ENCODE assay signal across 24 cellular contexts in genomic region chr12:45342171-45342570, GRCh38.
DNase-seq lines count a peak whose midpoint lies in the region; ATAC-seq, FAIRE-seq and TF ChIP-seq lines count a peak whose summit lies in the region.
"Had no signal": no experiment of that assay in that cellular context is flagged by ENCODE, and none has a peak within 500 bp of the region (broad histone marks: within the 10 kb centered on the region; RNA-seq: fewer than 3 reads in every experiment).

No MANE protein-coding gene starts in this region.

- peaks cover 46% of the 10 kb centered on the region for H3K36me3 Mint-ChIP-seq in Caco-2 (ENCODE audit: insufficient read depth, unreplicated experiment)

- no peak overlapping the region for H3K18ac ChIP-seq in trophoblast cell (ENCODE audit: low read length)

- no peak overlapping the region for H2BK12ac ChIP-seq in trophoblast cell (ENCODE audit: low read length)

- H4K20me1 ChIP-seq in K562 (replicated peaks; ENCODE audit: control insufficient read depth, insufficient read depth, low read length) (no peaks in the 10 kb centered on the region), smooth muscle cell (ENCODE audit: low read depth) (peaks cover 3% of the 10 kb centered on the region), osteoblast (ENCODE audit: insufficient read depth, low read length) (peaks cover 4% of the 10 kb centered on the region)
- H4K20me1 ChIP-seq: BLaER1 had no signal

- no peaks in the 10 kb centered on the region for H3K27me3 ChIP-seq in Caco-2 (replicated peaks; ENCODE audit: control insufficient read depth, insufficient read depth, low read length)
- H3K27me3 ChIP-seq in K562 (ENCODE audit: control insufficient read depth in 2 of 2, insufficient read depth in 2 of 2, low read length in 2 of 2): no peaks in the 10 kb centered on the region
- H3K27me3 ChIP-seq in trophoblast cell (ENCODE audit: insufficient read depth, low read length): no peaks in the 10 kb centered on the region
- H3K27me3 ChIP-seq in smooth muscle cell (ENCODE audit: low read depth): no peaks in the 10 kb centered on the region
- H3K27me3 ChIP-seq in esophagus muscularis mucosa: no peaks in the 10 kb centered on the region
- no peaks in the 10 kb centered on the region for H3K27me3 ChIP-seq in osteoblast (ENCODE audit: insufficient read depth, low read length)
- H3K27me3 ChIP-seq: BLaER1 had no signal

- H3K36me3 ChIP-seq in Caco-2 (ENCODE audit: control insufficient read depth, insufficient read depth, low read length): no peaks in the 10 kb centered on the region; the same call in 1 of the 2 replicates
- no peaks in the 10 kb centered on the region for H3K36me3 ChIP-seq in K562 (ENCODE audit: control insufficient read depth, insufficient read depth, low read length)
- H3K36me3 ChIP-seq in trophoblast cell (ENCODE audit: control insufficient read depth in 1 of 2, insufficient read depth in 2 of 2, low read length in 2 of 2): peaks cover 0 to 3% of the 10 kb centered on the region in 2 experiments
- no peaks in the 10 kb centered on the region for H3K36me3 ChIP-seq in smooth muscle cell (ENCODE audit: low read depth)
- H3K36me3 ChIP-seq in esophagus muscularis mucosa: peaks cover 0 to 6% (median 2%) of the 10 kb centered on the region in 4 donors
- peaks cover 4% of the 10 kb centered on the region for H3K36me3 ChIP-seq in osteoblast (ENCODE audit: insufficient read depth, low read length)

- H3F3A ChIP-seq in smooth muscle cell (ENCODE audit: low read depth): no peaks in the 10 kb centered on the region

- POLR2A ChIA-PET in Caco-2 (lab: Charles Lee) (no interaction called here), K562 (lab: Yijun Ruan, JAX) (no interaction called here)

- intact Hi-C loops in Caco-2 (cut with micrococcal nuclease; ENCODE audit: unreplicated experiment) (loop anchor here (2.0 kb wide), 3 partner anchors 43 to 125 kb away; partner anchors contain the start of gene ANO6), K562 (cut with micrococcal nuclease) (no loop called here), esophagus muscularis mucosa (cut with DNase I) (no loop called here)

- DNase-seq in Caco-2 (no peak), K562 (ENCODE audit: extremely low read depth in 1 of 4, low spot score in 3 of 4) (no peak), trophoblast cell (peak; percentile 75 to 89), smooth muscle cell (lab: John Stamatoyannopoulos, UW; ENCODE audit: unreplicated experiment) (no peak), esophagus muscularis mucosa (ENCODE audit: extremely low spot score) (no peak), osteoblast (ENCODE audit: insufficient read length, low spot score, missing footprints) (no peak)
- no peak for DNase-seq in stimulated activated CD4-positive, alpha-beta T cell treated with anti-CD3 and anti-CD28 coated beads, Interleukin-15, amount 100 ng/mL, for 24 hours
- DNase-seq: CD4-positive, CD25-positive, alpha-beta regulatory T cell; CD8-positive, alpha-beta T cell; DMS 273 treated with DMSO at 0.1 percent for 48 hours; DMS79; EL; GDM1; GM23248; H9; HFFc6 had no signal

- H3K14ac ChIP-seq in trophoblast cell (ENCODE audit: low read length): no peak overlapping the region

- no peak for ATAC-seq in K562
- ATAC-seq: CD8-positive, alpha-beta T cell; GM12878 had no signal

- H3K4ac ChIP-seq in trophoblast cell (ENCODE audit: low read depth, low read length): no peak overlapping the region

- TF ChIP-seq POLR2A in K562 (conservative IDR thresholded peaks at IDR 0.05) (no peak), esophagus muscularis mucosa (IDR thresholded peaks at IDR 0.05; ENCODE audit: low read depth) (no peak)

- TF ChIP-seq CTCF in Caco-2 (IDR thresholded peaks at IDR 0.05; ENCODE audit: insufficient read depth in 1 of 2, low read depth in 1 of 2, low read length in 1 of 2, severe bottlenecking in 1 of 2, unreplicated experiment in 1 of 2) (no peak), K562 (IDR thresholded peaks at IDR 0.05 in 2 of 3, conservative IDR thresholded peaks at IDR 0.05 in 1 of 3; ENCODE audit: insufficient read depth in 2 of 3, low read depth in 1 of 3, low read length in 3 of 3) (no peak), smooth muscle cell (IDR thresholded peaks at IDR 0.05; ENCODE audit: borderline replicate concordance, insufficient read depth, poor library complexity, severe bottlenecking) (no peak), esophagus muscularis mucosa (IDR thresholded peaks at IDR 0.05) (no peak), osteoblast (IDR thresholded peaks at IDR 0.05; ENCODE audit: extremely low read depth, low read depth, low read length) (no peak)

- H3K79me2 ChIP-seq in K562 (ENCODE audit: control insufficient read depth, insufficient read depth, low read length) (no peaks in the 10 kb centered on the region), trophoblast cell (ENCODE audit: control insufficient read depth, insufficient read depth, low read length, poor library complexity) (no peaks in the 10 kb centered on the region), smooth muscle cell (ENCODE audit: low read depth) (peaks cover 12% of the 10 kb centered on the region), osteoblast (ENCODE audit: insufficient read depth, low read length) (no peaks in the 10 kb centered on the region)

- H2BK5ac ChIP-seq in trophoblast cell (ENCODE audit: low read depth, low read length, poor library complexity): no peak overlapping the region

- no peak for TF ChIP-seq EP300 in K562 (IDR thresholded peaks at IDR 0.05; ENCODE audit: low read length)
- TF ChIP-seq EP300 in esophagus muscularis mucosa (IDR thresholded peaks at IDR 0.05): no peak

- no peak overlapping the region for H4K91ac ChIP-seq in trophoblast cell (ENCODE audit: low read depth, low read length)

- H3K9ac ChIP-seq in K562 (ENCODE audit: insufficient read depth in 1 of 2, low read depth in 2 of 2, low read length in 2 of 2) (no peak overlapping the region), trophoblast cell (ENCODE audit: low read length) (no peak overlapping the region), smooth muscle cell (ENCODE audit: low read depth) (no peak overlapping the region)
- H3K9ac ChIP-seq: BLaER1, GM23248 had no signal

- peaks cover 21% of the 10 kb centered on the region for H3K4me1 Mint-ChIP-seq in Caco-2 (ENCODE audit: low read depth, unreplicated experiment)
- H3K4me1 Mint-ChIP-seq: B cell had no signal

- H3K23ac ChIP-seq in trophoblast cell (ENCODE audit: low read length): no peak overlapping the region

- H3K27ac ChIP-seq in K562 (ENCODE audit: extremely low read depth, low read depth, low read length) (no peak overlapping the region), trophoblast cell (ENCODE audit: low read depth, low read length) (no peak overlapping the region), smooth muscle cell (ENCODE audit: low read depth) (peak overlapping the region; percentile 52), esophagus muscularis mucosa (replicated peaks in 1 of 4) (no peak overlapping the region), osteoblast (ENCODE audit: low read depth, low read length) (no peak overlapping the region)
- H3K27ac ChIP-seq: 22Rv1, BLaER1, C4-2B, GM23248 had no signal

- CTCF ChIA-PET in Caco-2 (lab: Charles Lee): no interaction called here
- CTCF ChIA-PET in K562 (lab: Yijun Ruan, JAX; ENCODE audit: low intra/inter-chr PET ratio): no interaction called here

- H3K4me3 ChIP-seq in Caco-2 (ENCODE audit: low read depth, low read length) (no peak overlapping the region), K562 (no peak overlapping the region), trophoblast cell (ENCODE audit: low read depth, low read length) (no peak overlapping the region), smooth muscle cell (no peak overlapping the region), esophagus muscularis mucosa (no peak overlapping the region), osteoblast (ENCODE audit: insufficient read depth, low read length) (no peak overlapping the region)
- H3K4me3 ChIP-seq: BLaER1, GM12878, GM23248 had no signal

- H2BK120ac ChIP-seq in trophoblast cell (ENCODE audit: insufficient read depth, low read length, poor library complexity): no peak overlapping the region

- in situ Hi-C loops in K562 (cut with MboI): no loop called here

- H3K4me1 ChIP-seq in Caco-2 (peaks cover 28% of the 10 kb centered on the region), K562 (replicated peaks in 1 of 2; ENCODE audit: control insufficient read depth in 2 of 2, insufficient read depth in 2 of 2, low read length in 2 of 2) (peaks cover 0 to 20% of the 10 kb centered on the region in 2 experiments; a peak in 3 of 5 replicates), trophoblast cell (ENCODE audit: control insufficient read depth in 1 of 2, insufficient read depth in 2 of 2, low read length in 2 of 2) (peaks cover 9 to 19% of the 10 kb centered on the region in 2 experiments), smooth muscle cell (ENCODE audit: low read depth) (no peaks in the 10 kb centered on the region), esophagus muscularis mucosa (peaks cover 23 to 72% (median 42%) of the 10 kb centered on the region in 4 donors), osteoblast (ENCODE audit: insufficient read depth, low read length) (peaks cover 12% of the 10 kb centered on the region)
- H3K4me1 ChIP-seq: BLaER1 had no signal

- H4K12ac ChIP-seq in trophoblast cell (ENCODE audit: low read depth, low read length): no peak overlapping the region

- H3K9me3 Mint-ChIP-seq in Caco-2 (ENCODE audit: unreplicated experiment): no peaks in the 10 kb centered on the region
- H3K9me3 Mint-ChIP-seq: CD4-positive, CD25-positive, alpha-beta regulatory T cell; CD8-positive, alpha-beta T cell; H9; HFFc6 had no signal

- 50% methylated on average over 3 of the region's 3 CpGs for WGBS in K562 (ENCODE audit: insufficient coverage, low coverage, missing lambda C conversion rate)
- WGBS in trophoblast cell (ENCODE audit: extremely low coverage, insufficient coverage, insufficient read length): no CpG with 5 or more reads among the region's 3 CpGs
- WGBS in smooth muscle cell (ENCODE audit: low lambda C conversion rate): 84% methylated on average over 3 of the region's 3 CpGs
- WGBS in esophagus muscularis mucosa: 55% methylated on average over 3 of the region's 3 CpGs

- no peak overlapping the region for H2AK5ac ChIP-seq in trophoblast cell (ENCODE audit: low read length)

- H3K79me1 ChIP-seq in trophoblast cell (ENCODE audit: low read length): peaks cover 5% of the 10 kb centered on the region

- H3K9me3 ChIP-seq in Caco-2 (no peaks in the 10 kb centered on the region), K562 (replicated peaks; ENCODE audit: control insufficient read depth, insufficient read depth, low read depth, low read length) (no peaks in the 10 kb centered on the region), trophoblast cell (ENCODE audit: insufficient read depth, low read depth, low read length) (no peaks in the 10 kb centered on the region), smooth muscle cell (replicated peaks; ENCODE audit: low read depth) (no peaks in the 10 kb centered on the region), esophagus muscularis mucosa (no peaks in the 10 kb centered on the region), osteoblast (ENCODE audit: low read depth, low read length) (no peaks in the 10 kb centered on the region)
- H3K9me3 ChIP-seq: BLaER1 had no signal

- no peaks in the 10 kb centered on the region for H3K27me3 Mint-ChIP-seq in Caco-2 (ENCODE audit: insufficient read depth, unreplicated experiment)
- H3K27me3 Mint-ChIP-seq: B cell; CD4-positive, CD25-positive, alpha-beta regulatory T cell had no signal

- peak overlapping the region; percentile 45 for H3K27ac Mint-ChIP-seq in Caco-2 (ENCODE audit: unreplicated experiment)
- H3K27ac Mint-ChIP-seq: B cell; CD8-positive, alpha-beta T cell; H9 had no signal

- H3K4me2 ChIP-seq in K562 (ENCODE audit: insufficient read depth, low read length) (no peak overlapping the region), trophoblast cell (ENCODE audit: low read length) (no peak overlapping the region), smooth muscle cell (no peak overlapping the region), osteoblast (ENCODE audit: insufficient read depth, low read length) (no peak overlapping the region)
- H3K4me2 ChIP-seq: BLaER1 had no signal

- no peaks in the 10 kb centered on the region for H3K9me1 ChIP-seq in K562 (ENCODE audit: control insufficient read depth, insufficient read depth, low read length)

- H2AFZ ChIP-seq in K562 (ENCODE audit: low read depth, low read length) (no peak overlapping the region), trophoblast cell (ENCODE audit: insufficient read depth, low read length, poor library complexity) (no peak overlapping the region), smooth muscle cell (ENCODE audit: low read depth) (no peak overlapping the region), osteoblast (ENCODE audit: low read length) (no peak overlapping the region)
- H2AFZ ChIP-seq: GM23248 had no signal

- H4K8ac ChIP-seq in trophoblast cell (ENCODE audit: low read depth, low read length): no peak overlapping the region

- BruUV-seq in Caco-2 (replicated peaks; lab: Mats Ljungman, UMichigan) (no TSS peak), K562 (replicated peaks; lab: Mats Ljungman, UMichigan) (no TSS peak)

- no peak for TF ChIP-seq RAD21 in K562 (CRISPR knock-in tag; conservative IDR thresholded peaks at IDR 0.05 in 1 of 2, IDR thresholded peaks at IDR 0.05 in 1 of 2)

- peak; percentile 26 for FAIRE-seq in K562 (lab: Jason Lieb, UNC)
- FAIRE-seq: A204.1, D721Med, GM12878, GM19239 had no signal

- H3K4me3 Mint-ChIP-seq in Caco-2 (ENCODE audit: unreplicated experiment): no peak overlapping the region
- H3K4me3 Mint-ChIP-seq: B cell; CD4-positive, CD25-positive, alpha-beta regulatory T cell; CD8-positive, alpha-beta T cell; H9; HFFc6 had no signal

Comparison
In these comparisons a context has a peak if more than half of its experiments do, and no peak if none do; other contexts are left out.
1. DNase-seq: peak in trophoblast cell (2 of 2); none in Caco-2 (0 of 2), K562 (0 of 4), smooth muscle cell (single experiment), esophagus muscularis mucosa (single experiment), osteoblast (single experiment) and stimulated activated CD4-positive, alpha-beta T cell treated with anti-CD3 and anti-CD28 coated beads, Interleukin-15, amount 100 ng/mL, for 24 hours (single experiment).